Comparison of ENCODE assay signal across 16 cellular contexts in genomic region chr22:33565580-33565995, GRCh38.
DNase-seq lines count a peak whose midpoint lies in the region; ATAC-seq and TF ChIP-seq lines count a peak whose summit lies in the region.
"Had no signal": no experiment of that assay in that cellular context is flagged by ENCODE, and none has a peak within 500 bp of the region (broad histone marks: within the 10 kb centered on the region; RNA-seq: fewer than 3 reads in every experiment).

No MANE protein-coding gene starts in this region.

- WGBS in heart right ventricle, 2 donors = 53 to 66% methylated on average over 7 of the region's 7 CpGs

- H3K36me3 ChIP-seq in heart right ventricle (no peaks in the 10 kb centered on the region), OCI-LY7 (ENCODE audit: insufficient read depth, low read length) (no peaks in the 10 kb centered on the region)

- peak; percentile 33 for DNase-seq in stimulated activated CD4-positive, alpha-beta T cell treated with anti-CD3 and anti-CD28 coated beads, Interleukin-1b, Interleukin-23, amount 100 ng/mL, for 48 hours
- no peak for DNase-seq in stimulated activated CD4-positive, alpha-beta T cell treated with anti-CD3 and anti-CD28 coated beads, Interleukin-4, amount 100 ng/mL, for 4 hours
- DNase-seq in NCI-H2029 (lab: John Stamatoyannopoulos, UW) (peak; percentile 96), heart right ventricle (peak in 1 of 2 donors; percentile 13), NCI-H128 (lab: John Stamatoyannopoulos, UW; ENCODE audit: unreplicated experiment) (no peak), OCI-LY7 (ENCODE audit: low spot score) (no peak), endothelial cell (ENCODE audit: low spot score) (no peak)
- DNase-seq: Calu3, foreskin keratinocyte, HFFc6, NCI-H1092, NCI-H524, nephron progenitor cell, tibial artery had no signal

- intact Hi-C loops in heart right ventricle (cut with DNase I) = loop anchor here in 2 of 10 donors (5.0 kb wide), 2 partner anchors 38 to 43 kb away; no protein-coding TSS in a partner anchor
- intact Hi-C loops in OCI-LY7 (cut with micrococcal nuclease; ENCODE audit: unreplicated experiment) = no loop called here

- BruUV-seq in OCI-LY7 (replicated peaks; lab: Mats Ljungman, UMichigan) = no TSS peak

- H2AFZ ChIP-seq in OCI-LY7 (ENCODE audit: low read length) = no peak overlapping the region

- no peak overlapping the region for H3K4me2 ChIP-seq in OCI-LY7 (ENCODE audit: low read length)

- H3K9me3 Mint-ChIP-seq in endothelial cell (ENCODE audit: unreplicated experiment) = no peaks in the 10 kb centered on the region
- H3K9me3 Mint-ChIP-seq: nephron progenitor cell had no signal

- H3K4me1 Mint-ChIP-seq in endothelial cell (ENCODE audit: unreplicated experiment) = peaks cover 8% of the 10 kb centered on the region

- TF ChIP-seq CTCF in heart right ventricle (IDR thresholded peaks at IDR 0.05) (no peak), OCI-LY7 (conservative IDR thresholded peaks at IDR 0.05; ENCODE audit: low read length) (no peak), endothelial cell (IDR thresholded peaks at IDR 0.05; ENCODE audit: unreplicated experiment) (no peak)

- peaks cover 3 to 76% (median 45%) of the 10 kb centered on the region in 9 donors for H3K4me1 ChIP-seq in heart right ventricle
- peaks cover 62% of the 10 kb centered on the region for H3K4me1 ChIP-seq in OCI-LY7 (ENCODE audit: insufficient read depth, low read length, poor library complexity, severe bottlenecking)
- H3K4me1 ChIP-seq: foreskin keratinocyte, tibial artery had no signal

- H3K27ac ChIP-seq in heart right ventricle (peak overlapping the region in 4 of 10 donors; percentile 26 to 82 (median 46)), OCI-LY7 (ENCODE audit: low read depth, low read length, poor library complexity, severe bottlenecking) (no peak overlapping the region)
- H3K27ac ChIP-seq: foreskin keratinocyte, tibial artery had no signal

- H3K4me3 ChIP-seq in heart right ventricle (no peak overlapping the region), OCI-LY7 (ENCODE audit: low read depth, low read length, poor library complexity, severe bottlenecking) (no peak overlapping the region)
- H3K4me3 ChIP-seq: lung, tibial artery had no signal

- H3K27me3 ChIP-seq in heart right ventricle = no peaks in the 10 kb centered on the region
- H3K27me3 ChIP-seq: foreskin keratinocyte, tibial artery had no signal

- H3K4me3 Mint-ChIP-seq in endothelial cell (ENCODE audit: unreplicated experiment) = no peak overlapping the region
- H3K4me3 Mint-ChIP-seq: HFFc6, nephron progenitor cell had no signal

- no peak overlapping the region for H3K27ac Mint-ChIP-seq in endothelial cell (ENCODE audit: unreplicated experiment)
- H3K27ac Mint-ChIP-seq: HFFc6, nephron progenitor cell had no signal

- no peaks in the 10 kb centered on the region for H3K9me2 ChIP-seq in OCI-LY7 (ENCODE audit: insufficient read depth, low read length)

- H3K27me3 Mint-ChIP-seq in endothelial cell (ENCODE audit: unreplicated experiment) = peaks cover 1% of the 10 kb centered on the region

- H3K36me3 Mint-ChIP-seq in endothelial cell (ENCODE audit: low read depth, unreplicated experiment) = no peaks in the 10 kb centered on the region

- peak in 6 of 8 donors; percentile 30 to 94 (median 77) for ATAC-seq in heart right ventricle
- ATAC-seq in HG02981 (IDR thresholded peaks at IDR 0.05; ENCODE audit: unreplicated experiment) = no peak
- ATAC-seq: foreskin keratinocyte had no signal

- H3K9me3 ChIP-seq in heart right ventricle = no peaks in the 10 kb centered on the region
- no peaks in the 10 kb centered on the region for H3K9me3 ChIP-seq in OCI-LY7 (ENCODE audit: low read length)
- H3K9me3 ChIP-seq: tibial artery had no signal

- no peaks in the 10 kb centered on the region for H4K20me1 ChIP-seq in OCI-LY7 (ENCODE audit: insufficient read depth, low read length)

- CTCF ChIA-PET in OCI-LY7 (lab: Charles Lee; ENCODE audit: unreplicated experiment) = interaction anchor here (1.5 kb wide), 1 partner anchor 45 kb away, joined by 3 read pairs; no protein-coding TSS in a partner anchor

- POLR2A ChIA-PET in OCI-LY7 (lab: Charles Lee) = interaction anchor here (2.2 to 2.5 kb wide), 2 partner anchors 45 to 249 kb away, joined by 5 to 9 read pairs; no protein-coding TSS in a partner anchor

- no peaks in the 10 kb centered on the region for H3K79me2 ChIP-seq in OCI-LY7 (ENCODE audit: insufficient read depth, low read depth, low read length)

Comparison
In these comparisons a context has a peak if more than half of its experiments do, and no peak if none do; other contexts are left out.
1. DNase-seq: peak in stimulated activated CD4-positive, alpha-beta T cell treated with anti-CD3 and anti-CD28 coated beads, Interleukin-1b, Interleukin-23, amount 100 ng/mL, for 48 hours (single experiment) and NCI-H2029 (single experiment); none in stimulated activated CD4-positive, alpha-beta T cell treated with anti-CD3 and anti-CD28 coated beads, Interleukin-4, amount 100 ng/mL, for 4 hours (0 of 2), NCI-H128 (single experiment), OCI-LY7 (single experiment) and endothelial cell (single experiment).